ENCODE assay signal across 10 cellular contexts in genomic region chr5:115815006-115815692, GRCh38. TPM values are rescaled to one million over a fixed set of nuclear protein-coding genes. Genes with fewer than 3 reads are reported as not detected.
A peak's percentile ranks its signal among the peaks of the same experiment; 100 is the strongest.
DNase-seq lines count a peak whose midpoint lies in the region; ATAC-seq and TF ChIP-seq lines count a peak whose summit lies in the region.
"Had no signal": no experiment of that assay in that cellular context is flagged by ENCODE, and none has a peak within 500 bp of the region (broad histone marks: within the 10 kb centered on the region; RNA-seq: fewer than 3 reads in every experiment).

No MANE protein-coding gene starts in this region.

- H3K27me3 ChIP-seq in psoas muscle (ENCODE audit: insufficient read depth in 3 of 3, low read length in 2 of 3), result peaks cover 0 to 59% (median 13%) of the 10 kb centered on the region in 3 donors
- peaks cover 37% of the 10 kb centered on the region for H3K27me3 ChIP-seq in effector memory CD4-positive, alpha-beta T cell (replicated peaks; ENCODE audit: control insufficient read depth, insufficient read depth, low read length, poor library complexity, severe bottlenecking)

- H3K4me1 ChIP-seq in psoas muscle, result no peaks in the 10 kb centered on the region
- H3K4me1 ChIP-seq in effector memory CD4-positive, alpha-beta T cell (ENCODE audit: control insufficient read depth, insufficient read depth, low read length, poor library complexity, severe bottlenecking), result peaks cover 13% of the 10 kb centered on the region

- no peaks in the 10 kb centered on the region for H3K36me3 ChIP-seq in SK-N-MC (ENCODE audit: insufficient read depth, low read length)
- no peaks in the 10 kb centered on the region for H3K36me3 ChIP-seq in psoas muscle (ENCODE audit: insufficient read depth in 1 of 2, low read depth in 1 of 2)
- H3K36me3 ChIP-seq in effector memory CD4-positive, alpha-beta T cell (ENCODE audit: control insufficient read depth, insufficient read depth, low read length), result no peaks in the 10 kb centered on the region

- ATAC-seq in psoas muscle (no peak), GM19023 (IDR thresholded peaks at IDR 0.05; ENCODE audit: unreplicated experiment) (no peak), HG02885 (IDR thresholded peaks at IDR 0.05; ENCODE audit: poor library complexity, unreplicated experiment) (no peak)

- H3K4me3 ChIP-seq in GM08714 (ENCODE audit: low read length) (peak overlapping the region; percentile 34; the same call in 1 of the 2 replicates), SK-N-MC (peak overlapping the region; percentile 80), fibroblast of villous mesenchyme (ENCODE audit: low read depth, low read length) (peak overlapping the region; percentile 55), psoas muscle (peak overlapping the region; percentile 65)
- H3K4me3 ChIP-seq in effector memory CD4-positive, alpha-beta T cell (ENCODE audit: insufficient read depth, low read depth, low read length, poor library complexity, severe bottlenecking), result no peak overlapping the region

- no peak overlapping the region for H3K27ac ChIP-seq in SK-N-MC
- H3K27ac ChIP-seq in psoas muscle, result no peak overlapping the region
- H3K27ac ChIP-seq in effector memory CD4-positive, alpha-beta T cell (ENCODE audit: insufficient read depth, low read length, poor library complexity, severe bottlenecking), result no peak overlapping the region
- H3K27ac ChIP-seq: epithelial cell of prostate, HL-60 had no signal

- 21 to 26% (median 25%) methylated on average over 21 of the region's 21 CpGs for WGBS in psoas muscle, 3 donors

- TF ChIP-seq CTCF in fibroblast of villous mesenchyme (IDR thresholded peaks at IDR 0.05; ENCODE audit: insufficient read depth, low read depth, low read length) (no peak), psoas muscle (IDR thresholded peaks at IDR 0.05) (no peak)

- DNase-seq in SK-N-MC (ENCODE audit: low read depth, low spot score) (no peak), fibroblast of villous mesenchyme (ENCODE audit: low read depth) (no peak), psoas muscle (no peak), NCI-H446 (lab: John Stamatoyannopoulos, UW) (no peak)
- DNase-seq in effector memory CD4-positive, alpha-beta T cell, result no peak

- no peak overlapping the region for H3K9ac ChIP-seq in SK-N-MC (ENCODE audit: insufficient read length)

- intact Hi-C loops in psoas muscle (cut with DNase I), result no loop called here

- no peaks in the 10 kb centered on the region for H3K9me3 ChIP-seq in SK-N-MC (ENCODE audit: low read depth, low read length)
- no peaks in the 10 kb centered on the region for H3K9me3 ChIP-seq in psoas muscle
- H3K9me3 ChIP-seq in effector memory CD4-positive, alpha-beta T cell (ENCODE audit: control insufficient read depth, low read length), result no peaks in the 10 kb centered on the region

RNA-seq across cellular contexts. Expression of gene CDO1, which starts 1.3 kb away (rescaled TPM):
- 0.32 and 2.6 TPM in 2 replicates for total RNA-seq in fibroblast of villous mesenchyme
- 1 to 10 TPM; 1.0 to 2.7 (median 2.4) TPM for total RNA-seq in psoas muscle
- polyA plus RNA-seq in psoas muscle, result 1 to 10 TPM; 3.0 to 5.2 (median 4.6) TPM

RNA-seq across cellular contexts. Expression of gene ATG12, which starts 26.2 kb away (rescaled TPM):
- total RNA-seq in fibroblast of villous mesenchyme (64.7 and 65.6 TPM in 2 replicates), psoas muscle (10 to 100 TPM; 20.3 to 32.8 (median 27.1) TPM)
- 10 to 100 TPM; 19.6 to 44.2 (median 36.2) TPM for polyA plus RNA-seq in psoas muscle

RNA-seq across cellular contexts. Expression of gene AP3S1, which starts 26.6 kb away (rescaled TPM):
- total RNA-seq in fibroblast of villous mesenchyme, result 86.7 and 126 TPM in 2 replicates
- total RNA-seq in psoas muscle, result 10 to 100 TPM; 20.2 to 29.6 (median 26.3) TPM
- polyA plus RNA-seq in psoas muscle, result 10 to 100 TPM; 24.8 to 30.8 (median 29.9) TPM
